Comparison of ENCODE assay signal across 1 cellular context in the genomic region with DNA sequence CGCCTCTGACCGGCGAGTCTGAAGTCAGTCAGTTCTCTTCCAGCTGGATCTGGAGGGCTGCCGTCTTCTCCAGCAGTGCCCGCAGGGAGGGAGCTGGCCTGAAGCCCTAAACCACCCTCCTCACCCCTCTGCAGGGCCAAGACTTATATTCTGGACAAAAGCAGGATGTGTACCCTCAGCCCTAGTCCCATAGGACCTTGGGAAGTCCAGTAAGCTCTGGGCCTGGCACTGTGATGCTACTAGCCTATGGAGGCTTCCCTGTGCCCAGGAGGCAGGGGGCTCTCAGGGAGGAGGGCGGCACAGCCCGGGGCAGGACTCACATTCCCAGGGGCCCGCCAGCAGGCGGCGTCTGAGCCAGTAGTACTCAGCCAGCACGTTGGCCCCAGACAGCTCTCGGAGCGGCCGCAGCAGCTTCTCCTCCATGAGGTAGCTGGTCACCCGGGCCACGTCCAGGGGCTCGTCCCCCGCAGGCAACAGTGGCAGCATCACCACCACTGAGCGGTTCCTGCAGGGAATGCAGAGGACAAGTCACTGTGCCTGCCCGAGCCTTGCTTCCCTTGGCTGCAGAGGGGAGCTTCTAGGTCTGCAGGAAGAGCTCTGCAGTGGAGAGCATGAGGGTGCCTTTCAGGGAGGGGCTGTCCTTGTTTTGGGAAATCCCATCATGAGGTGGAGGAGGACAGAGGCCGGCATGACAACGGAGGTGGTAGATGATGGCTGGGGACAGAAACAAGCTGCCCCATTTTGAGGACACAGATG.
TF ChIP-seq lines count a peak whose summit lies in the region.

No MANE protein-coding gene starts in this region.

TF ChIP-seq in GM23338, 12 proteins besides CTCF, POLR2A, EP300 and RAD21 (continued from another document):
- TF ChIP-seq REST (IDR thresholded peaks at IDR 0.05; ENCODE audit: unreplicated experiment) (no peak), EZH2phosphoT487 (IDR thresholded peaks at IDR 0.05; ENCODE audit: unreplicated experiment) (no peak), ZNF331 (CRISPR knock-in tag; IDR thresholded peaks at IDR 0.05; ENCODE audit: low read depth) (no peak), ZNF114 (CRISPR knock-in tag; IDR thresholded peaks at IDR 0.05) (no peak), CREB1 (CRISPR knock-in tag; IDR thresholded peaks at IDR 0.05; ENCODE audit: low read depth) (no peak)
- TF ChIP-seq, protein P1, sequence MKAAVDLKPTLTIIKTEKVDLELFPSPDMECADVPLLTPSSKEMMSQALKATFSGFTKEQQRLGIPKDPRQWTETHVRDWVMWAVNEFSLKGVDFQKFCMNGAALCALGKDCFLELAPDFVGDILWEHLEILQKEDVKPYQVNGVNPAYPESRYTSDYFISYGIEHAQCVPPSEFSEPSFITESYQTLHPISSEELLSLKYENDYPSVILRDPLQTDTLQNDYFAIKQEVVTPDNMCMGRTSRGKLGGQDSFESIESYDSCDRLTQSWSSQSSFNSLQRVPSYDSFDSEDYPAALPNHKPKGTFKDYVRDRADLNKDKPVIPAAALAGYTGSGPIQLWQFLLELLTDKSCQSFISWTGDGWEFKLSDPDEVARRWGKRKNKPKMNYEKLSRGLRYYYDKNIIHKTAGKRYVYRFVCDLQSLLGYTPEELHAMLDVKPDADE (IDR thresholded peaks at IDR 0.05): no peak
